In genomic region chr17:70447588-70447987, GRCh38 we compare ENCODE assay signal across 17 cellular contexts.
"Had no signal": no experiment of that assay in that cellular context is flagged by ENCODE, and none has a peak within 500 bp of the region (broad histone marks: within the 10 kb centered on the region; RNA-seq: fewer than 3 reads in every experiment).

No MANE protein-coding gene starts in this region.

- H3K4me3 ChIP-seq: coronary artery, neural progenitor cell, pancreas, right atrium auricular region, tibial nerve, vagina had no signal

- H3K4me2 ChIP-seq: neural progenitor cell had no signal

- H3K27ac Mint-ChIP-seq: activated CD4-positive, alpha-beta memory T cell treated with anti-CD3 and anti-CD28 coated beads, Interleukin-2, amount 10 ng/mL, durations not matched to agents 7 days and 5 days; neural progenitor cell had no signal

- DNase-seq: activated CD4-positive, alpha-beta memory T cell treated with anti-CD3 and anti-CD28 coated beads, Interleukin-2, amount 10 ng/mL, durations not matched to agents 7 days and 5 days; activated gamma-delta T cell; activated T-cell treated with anti-CD3 and anti-CD28 coated beads, Interleukin-2, amount 50 U/mL, for 48 hours; caudate nucleus; effector CD4-positive, alpha-beta T cell; hippocampal formation; left ventricle myocardium superior; mesendoderm; pancreas; small intestine; T1000 had no signal

- H3K9me3 ChIP-seq: pancreas, vagina had no signal

- H3K4me3 Mint-ChIP-seq: activated CD4-positive, alpha-beta memory T cell treated with anti-CD3 and anti-CD28 coated beads, Interleukin-2, amount 10 ng/mL, durations not matched to agents 7 days and 5 days; neural progenitor cell had no signal

- H3K36me3 ChIP-seq: neural progenitor cell, pancreas, right atrium auricular region, tibial nerve, vagina had no signal

- H3K36me3 Mint-ChIP-seq: neural progenitor cell had no signal

- H3K4me1 Mint-ChIP-seq: activated CD4-positive, alpha-beta memory T cell treated with anti-CD3 and anti-CD28 coated beads, Interleukin-2, amount 10 ng/mL, durations not matched to agents 7 days and 5 days; neural progenitor cell had no signal

- ATAC-seq: left ventricle myocardium superior, pancreas had no signal

- H3K9me3 Mint-ChIP-seq: activated CD4-positive, alpha-beta memory T cell treated with anti-CD3 and anti-CD28 coated beads, Interleukin-2, amount 10 ng/mL, durations not matched to agents 7 days and 5 days had no signal

- H3K27ac ChIP-seq: coronary artery, neural progenitor cell, pancreas, right atrium auricular region, tibial nerve, vagina, VCaP had no signal

- H3K4me1 ChIP-seq: neural progenitor cell, pancreas, right atrium auricular region, tibial nerve, vagina had no signal

- H3K27me3 Mint-ChIP-seq: activated CD4-positive, alpha-beta memory T cell treated with anti-CD3 and anti-CD28 coated beads, Interleukin-2, amount 10 ng/mL, durations not matched to agents 7 days and 5 days had no signal

- H3K27me3 ChIP-seq: neural progenitor cell, pancreas, right atrium auricular region, tibial nerve, vagina had no signal

- H2AFZ ChIP-seq: neural progenitor cell had no signal
